Comparison of ENCODE assay signal across 32 cellular contexts in genomic region chr10:113323985-113324384, GRCh38.
"Had no signal": no experiment of that assay in that cellular context is flagged by ENCODE, and none has a peak within 500 bp of the region (broad histone marks: within the 10 kb centered on the region; RNA-seq: fewer than 3 reads in every experiment).

No MANE protein-coding gene starts in this region.

- FAIRE-seq: astrocyte, colon had no signal

- ATAC-seq: activated naive CD4-positive, alpha-beta T cell treated with anti-CD3 and anti-CD28 coated beads, Interleukin-2, amount 50 U/mL, for 72 hours; activated naive CD8-positive, alpha-beta T cell treated with anti-CD3 and anti-CD28 coated beads, Interleukin-2, amount 50 U/mL, for 24 hours; activated T-cell treated with anti-CD3 and anti-CD28 coated beads, Interleukin-2, amount 50 U/mL, for 4 hours; activated T-cell treated with anti-CD3 and anti-CD28 coated beads, Interleukin-2, amount 50 U/mL, for 72 hours; activated T-helper 17 cell treated with anti-CD3 and anti-CD28 coated beads, Interleukin-2, amount 50 U/mL, for 72 hours; body of pancreas had no signal

- H3K4me3 ChIP-seq: ascending aorta, body of pancreas, breast epithelium, cardiac muscle cell had no signal

- H3K9me3 ChIP-seq: ascending aorta, body of pancreas, breast epithelium had no signal

- DNase-seq: activated effector memory CD4-positive, alpha-beta T cell treated with anti-CD3 and anti-CD28 coated beads, Interleukin-2, amount 50 U/mL, for 16 hours; activated effector memory CD4-positive, alpha-beta T cell treated with Interleukin-2 at 50 U/mL for 16 hours; activated gamma-delta T cell; activated gamma-delta T cell treated with Interleukin-2 at 50 U/mL for 16 hours; activated naive CD4-positive, alpha-beta T cell; activated naive CD4-positive, alpha-beta T cell treated with anti-CD3 and anti-CD28 coated beads for 36 hours; activated naive CD4-positive, alpha-beta T cell treated with anti-CD3 and anti-CD28 coated beads, Interleukin-2, amount 10 ng/mL, durations not matched to agents 7 days and 5 days; activated naive CD4-positive, alpha-beta T cell treated with anti-CD3 and anti-CD28 coated beads, Interleukin-2, amount 50 U/mL, for 16 hours; activated naive CD4-positive, alpha-beta T cell treated with Interleukin-2 at 50 U/mL for 16 hours; activated naive CD8-positive, alpha-beta T cell treated with anti-CD3 and anti-CD28 coated beads for 36 hours; activated naive CD8-positive, alpha-beta T cell treated with anti-CD3 and anti-CD28 coated beads, Interleukin-2, amount 10 ng/mL, durations not matched to agents 7 days and 5 days; activated naive CD8-positive, alpha-beta T cell treated with anti-CD3 and anti-CD28 coated beads, Interleukin-2, amount 50 U/mL, for 24 hours; activated T-cell treated with anti-CD3 and anti-CD28 coated beads, Interleukin-2, amount 50 U/mL, for 24 hours; activated T-cell treated with anti-CD3 and anti-CD28 coated beads, Interleukin-2, amount 50 U/mL, for 4 hours; activated T-cell treated with anti-CD3 and anti-CD28 coated beads, Interleukin-2, amount 50 U/mL, for 48 hours; activated T-cell treated with anti-CD3 and anti-CD28 coated beads, Interleukin-2, amount 50 U/mL, for 72 hours; amniotic stem cell; amygdala; anterior cingulate cortex; aorta; body of pancreas; brain microvascular endothelial cell; caudate nucleus; central memory CD4-positive, alpha-beta T cell; cerebellar nuclear complex had no signal

- H3K27me3 ChIP-seq: ascending aorta, body of pancreas, brain microvascular endothelial cell, breast epithelium, cardiac muscle cell had no signal

- H3K36me3 ChIP-seq: ascending aorta, brain microvascular endothelial cell, breast epithelium, cardiac muscle cell had no signal

- H3K4me1 ChIP-seq: body of pancreas, breast epithelium had no signal

- H3K27ac ChIP-seq: ascending aorta, body of pancreas, brain microvascular endothelial cell, breast epithelium, cardiac muscle cell had no signal
